Comparison of ENCODE assay signal across 12 cellular contexts in genomic region chr1:227753999-227754764, GRCh38. TPM values are rescaled to one million over a fixed set of nuclear protein-coding genes. Genes with fewer than 3 reads are reported as not detected.
DNase-seq lines count a peak whose midpoint lies in the region; ATAC-seq, FAIRE-seq and TF ChIP-seq lines count a peak whose summit lies in the region.
"Had no signal": no experiment of that assay in that cellular context is flagged by ENCODE, and none has a peak within 500 bp of the region (broad histone marks: within the 10 kb centered on the region; RNA-seq: fewer than 3 reads in every experiment).

No MANE protein-coding gene starts in this region.

- H3K18ac ChIP-seq in IMR-90 (ENCODE audit: low read depth, low read length), result no peak overlapping the region

- peaks cover 18 to 84% of the 10 kb centered on the region in 2 experiments for H3K79me1 ChIP-seq in IMR-90 (ENCODE audit: low read depth in 1 of 2, low read length in 2 of 2)

- peaks cover 24% of the 10 kb centered on the region for H3K9me1 ChIP-seq in IMR-90 (ENCODE audit: insufficient read depth, low read length)

- H2AK5ac ChIP-seq in IMR-90 (ENCODE audit: low read depth, low read length), result no peak overlapping the region

- no peak overlapping the region for H2AFZ ChIP-seq in IMR-90 (replicated peaks; ENCODE audit: low read length, poor library complexity)

- TF ChIP-seq POLR2A in IMR-90 (IDR thresholded peaks at IDR 0.05; ENCODE audit: low read depth, low read length) (no peak), GM12892 (IDR thresholded peaks at IDR 0.05; ENCODE audit: low read depth, low read length) (no peak)

- POLR2A ChIA-PET in IMR-90 (lab: Charles Lee; ENCODE audit: unreplicated experiment), result no interaction called here

- H4K91ac ChIP-seq in IMR-90 (ENCODE audit: insufficient read depth, low read depth, low read length), result no peak overlapping the region

- intact Hi-C loops in IMR-90 (cut with micrococcal nuclease), result no loop called here

- WGBS in IMR-90 (ENCODE audit: extremely low coverage in 2 of 2, insufficient read length in 1 of 2), 2 experiments, result 20% methylated on average over 1 of the region's 7 CpGs; no CpG with 5 or more reads in 1 of the 2 experiments

- H3K27me3 ChIP-seq in IMR-90 (ENCODE audit: control insufficient read depth, insufficient read depth, low read length) (no peaks in the 10 kb centered on the region), stomach smooth muscle (ENCODE audit: control insufficient read depth in 1 of 2, insufficient read depth in 2 of 2, low read length in 2 of 2) (no peaks in the 10 kb centered on the region)
- H3K27me3 ChIP-seq: neutrophil had no signal

- H3K4ac ChIP-seq in IMR-90 (ENCODE audit: low read depth, low read length), result no peak overlapping the region

- H3K4me2 ChIP-seq in IMR-90 (ENCODE audit: low read depth, low read length), result no peak overlapping the region

- H3K9ac ChIP-seq in IMR-90 (ENCODE audit: low read depth, low read length) (no peak overlapping the region), stomach smooth muscle (ENCODE audit: low read length in 2 of 2) (peak overlapping the region; percentile 21 to 46)

- peak; percentile 67 for ATAC-seq in IMR-90 (ENCODE audit: low read depth)
- ATAC-seq in GM18861 (IDR thresholded peaks at IDR 0.05; ENCODE audit: unreplicated experiment), result no peak

- CTCF ChIA-PET in IMR-90 (lab: Yijun Ruan, JAX), result no interaction called here

- H3K4me1 ChIP-seq in IMR-90 (ENCODE audit: control insufficient read depth, insufficient read depth, low read length), result peaks cover 23% of the 10 kb centered on the region
- H3K4me1 ChIP-seq in stomach smooth muscle (ENCODE audit: control insufficient read depth, insufficient read depth, low read length), result peaks cover 74% of the 10 kb centered on the region

- dilution Hi-C loops in IMR-90 (cut with HindIII; ENCODE audit: low sequenced_read_pairs, unreplicated experiment), result no loop called here

- H3K36me3 ChIP-seq in IMR-90 (ENCODE audit: control insufficient read depth, insufficient read depth, low read length) (peaks cover 16% of the 10 kb centered on the region; the same call in 1 of the 2 replicates), stomach smooth muscle (ENCODE audit: control insufficient read depth in 2 of 2, insufficient read depth in 2 of 2, low read length in 2 of 2) (peaks cover 0 to 3% of the 10 kb centered on the region in 2 donors)

- H2BK20ac ChIP-seq in IMR-90 (ENCODE audit: low read depth, low read length), result no peak overlapping the region

- DNase-seq in IMR-90 (peak; percentile 64), astrocyte of the spinal cord (ENCODE audit: low read depth, low spot score) (peak; percentile 53), hippocampal formation (lab: John Stamatoyannopoulos, UW) (peak; percentile 26 to 44), GM12892 (ENCODE audit: insufficient read length) (no peak), GM13976 (ENCODE audit: low spot score) (no peak)
- DNase-seq: activated CD4-positive, alpha-beta T cell treated with anti-CD3 and anti-CD28 coated beads for 4 hours; DND-41; NCI-H2107 had no signal

- H2AK9ac ChIP-seq in IMR-90 (replicated peaks; ENCODE audit: low read depth, low read length, poor library complexity), result no peak overlapping the region

- in situ Hi-C loops in IMR-90 (cut with MboI; ENCODE audit: low sequenced_read_pairs) (no loop called here), astrocyte of the spinal cord (cut with HindIII; ENCODE audit: low sequenced_read_pairs) (no loop called here), GM13976 (cut with MboI; ENCODE audit: low sequenced_read_pairs, unreplicated experiment) (no loop called here)

- H2BK5ac ChIP-seq in IMR-90 (ENCODE audit: low read depth, low read length, poor library complexity, severe bottlenecking), result no peak overlapping the region

- H3K14ac ChIP-seq in IMR-90 (replicated peaks; ENCODE audit: low read depth, low read length), result no peak overlapping the region

- H3K9me3 ChIP-seq in IMR-90 (ENCODE audit: control insufficient read depth, insufficient read depth, low read length) (no peaks in the 10 kb centered on the region), stomach smooth muscle (ENCODE audit: control insufficient read depth in 2 of 2, low read length in 2 of 2) (no peaks in the 10 kb centered on the region)
- H3K9me3 ChIP-seq: neutrophil had no signal

- no peak overlapping the region for H3K4me3 ChIP-seq in IMR-90 (ENCODE audit: insufficient read depth, low read depth, low read length)
- H3K4me3 ChIP-seq in astrocyte of the spinal cord (ENCODE audit: low read depth, low read length), result no peak overlapping the region
- H3K4me3 ChIP-seq in stomach smooth muscle (ENCODE audit: low read length in 2 of 2), result peak overlapping the region in 1 of 2 donors; percentile 3

- TF ChIP-seq RAD21 in IMR-90 (IDR thresholded peaks at IDR 0.05; ENCODE audit: low read length), result no peak

- H2BK120ac ChIP-seq in IMR-90 (ENCODE audit: low read depth, low read length), result no peak overlapping the region

- H3K56ac ChIP-seq in IMR-90 (ENCODE audit: extremely low read depth, insufficient read depth, low read length), result no peak overlapping the region

- TF ChIP-seq CTCF in IMR-90 (conservative IDR thresholded peaks at IDR 0.05; ENCODE audit: low read depth, low read length), result no peak
- TF ChIP-seq CTCF in astrocyte of the spinal cord (IDR thresholded peaks at IDR 0.05; ENCODE audit: low read depth, low read length), result no peak
- no peak for TF ChIP-seq CTCF in GM13976 (IDR thresholded peaks at IDR 0.05; ENCODE audit: borderline replicate concordance, control extremely low read depth, extremely low read depth, insufficient read depth, missing control alignments)

- H4K8ac ChIP-seq in IMR-90 (ENCODE audit: low read depth in 2 of 2, low read length in 2 of 2), result no peak overlapping the region

- BruUV-seq in IMR-90 (replicated peaks; lab: Mats Ljungman, UMichigan), result no TSS peak

- no peak overlapping the region for H2BK15ac ChIP-seq in IMR-90 (ENCODE audit: low read depth, low read length)

- FAIRE-seq in GM12892 (lab: Jason Lieb, UNC), result no peak
- FAIRE-seq: islet of Langerhans had no signal

- no peak overlapping the region for H3K23ac ChIP-seq in IMR-90 (ENCODE audit: low read depth, low read length)

- no peak overlapping the region for H3K27ac ChIP-seq in IMR-90 (ENCODE audit: insufficient read depth, low read length)
- peak overlapping the region; percentile 80 for H3K27ac ChIP-seq in stomach smooth muscle (ENCODE audit: low read length)
- H3K27ac ChIP-seq: neutrophil had no signal

- H4K5ac ChIP-seq in IMR-90 (ENCODE audit: low read depth, low read length), result no peak overlapping the region

- peaks cover 41% of the 10 kb centered on the region for H4K20me1 ChIP-seq in IMR-90 (ENCODE audit: insufficient read depth, low read length)

TF ChIP-seq in IMR-90, 13 proteins besides CTCF, POLR2A, EP300 and RAD21:
- TF ChIP-seq BHLHE40 (IDR thresholded peaks at IDR 0.05; ENCODE audit: low read depth, low read length), result no peak
- no peak for TF ChIP-seq MAFK (IDR thresholded peaks at IDR 0.05; ENCODE audit: low read depth, low read length)
- TF ChIP-seq, protein P1, sequence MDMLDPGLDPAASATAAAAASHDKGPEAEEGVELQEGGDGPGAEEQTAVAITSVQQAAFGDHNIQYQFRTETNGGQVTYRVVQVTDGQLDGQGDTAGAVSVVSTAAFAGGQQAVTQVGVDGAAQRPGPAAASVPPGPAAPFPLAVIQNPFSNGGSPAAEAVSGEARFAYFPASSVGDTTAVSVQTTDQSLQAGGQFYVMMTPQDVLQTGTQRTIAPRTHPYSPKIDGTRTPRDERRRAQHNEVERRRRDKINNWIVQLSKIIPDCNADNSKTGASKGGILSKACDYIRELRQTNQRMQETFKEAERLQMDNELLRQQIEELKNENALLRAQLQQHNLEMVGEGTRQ (IDR thresholded peaks at IDR 0.05; ENCODE audit: low read depth, low read length), result no peak
- peak; percentile 35; the same call in 1 of the 2 replicates for TF ChIP-seq MAZ (IDR thresholded peaks at IDR 0.05; ENCODE audit: borderline replicate concordance, low read depth, low read length)
- TF ChIP-seq SMC3 (IDR thresholded peaks at IDR 0.05; ENCODE audit: low read depth, low read length), result no peak

RNA-seq across cellular contexts. Expression of gene SNAP47, which starts 18.9 kb away (rescaled TPM):
- total RNA-seq in IMR-90 (2012; rRNA removed), result 65.3 and 72.9 TPM in 2 replicates
- polyA plus RNA-seq in IMR-90 (2012; rRNA removed), result 39.4 and 39.5 TPM in 2 replicates
- 46.6 and 52.1 TPM in 2 replicates for polyA plus RNA-seq in IMR-90 (2012; cell fraction: cytosol; rRNA removed)
- 28.6 and 37.2 TPM in 2 replicates for polyA plus RNA-seq in IMR-90 (2012; cell fraction: nucleus; rRNA removed; ENCODE audit: low replicate concordance)
- 22.3 TPM for polyA plus RNA-seq in GM12892 (2012; ENCODE audit: missing spikeins)

RNA-seq across cellular contexts. Expression of gene JMJD4, which starts 19.1 kb away (rescaled TPM):
- total RNA-seq in IMR-90 (2012; rRNA removed), result 26.7 and 28.5 TPM in 2 replicates
- polyA plus RNA-seq in IMR-90 (2012; rRNA removed), result 23.5 and 24.6 TPM in 2 replicates
- polyA plus RNA-seq in IMR-90 (2012; cell fraction: cytosol; rRNA removed), result 15.0 and 26.0 TPM in 2 replicates
- 26.9 and 58.9 TPM in 2 replicates for polyA plus RNA-seq in IMR-90 (2012; cell fraction: nucleus; rRNA removed; ENCODE audit: low replicate concordance)
- polyA plus RNA-seq in GM12892 (2012; ENCODE audit: missing spikeins), result 8.5 TPM

Comparison
In these comparisons a context has a peak if more than half of its experiments do, and no peak if none do; other contexts are left out.
1. DNase-seq: peak in IMR-90 (single experiment), astrocyte of the spinal cord (single experiment) and hippocampal formation (2 of 2); none in GM12892 (single experiment) and GM13976 (single experiment).